Comparison of ENCODE assay signal across 10 cellular contexts in the genomic region with DNA sequence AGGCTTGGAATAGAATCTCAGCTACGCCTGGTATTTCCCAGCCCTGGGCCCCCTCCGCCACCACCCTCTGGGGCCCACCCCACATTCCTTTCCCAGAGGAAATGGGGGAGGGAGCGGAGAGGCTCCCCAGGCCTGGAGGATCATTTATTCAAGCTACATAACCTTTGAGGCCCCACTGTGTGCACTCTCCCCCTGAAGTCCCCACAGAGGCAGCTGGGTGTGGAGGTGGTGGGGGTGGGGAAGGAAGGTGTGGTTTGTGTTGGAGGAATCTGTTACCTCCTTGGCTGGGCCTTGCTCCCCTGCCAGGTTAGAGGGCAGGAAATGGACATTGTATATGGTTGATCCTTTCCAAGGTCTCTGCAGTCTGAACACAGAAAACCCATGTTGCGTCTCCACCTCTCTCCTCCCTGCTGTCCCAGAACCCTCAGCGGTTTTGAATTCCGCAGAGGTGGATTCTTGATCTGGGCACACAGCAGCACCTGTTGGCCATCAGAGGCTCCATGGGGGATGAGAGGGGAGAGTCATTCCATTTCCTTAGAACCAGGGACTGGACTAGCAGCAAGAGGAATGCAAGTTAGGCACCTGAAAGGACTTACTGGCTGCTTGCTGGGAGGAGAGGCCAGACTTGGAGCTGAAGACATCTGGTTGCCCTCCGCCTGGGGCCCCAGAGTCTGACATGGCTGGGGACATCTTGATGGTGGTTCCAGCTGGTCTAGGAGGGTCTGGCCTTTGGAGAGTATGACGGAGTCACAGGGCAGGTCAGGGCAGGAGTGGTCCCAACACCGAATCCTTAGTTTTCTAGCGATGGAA. TPM values are rescaled to one million over a fixed set of nuclear protein-coding genes. Genes with fewer than 3 reads are reported as not detected.
DNase-seq lines count a peak whose midpoint lies in the region; ATAC-seq and TF ChIP-seq lines count a peak whose summit lies in the region.
"Had no signal": no experiment of that assay in that cellular context is flagged by ENCODE, and none has a peak within 500 bp of the region (broad histone marks: within the 10 kb centered on the region; RNA-seq: fewer than 3 reads in every experiment).

No MANE protein-coding gene starts in this region.

- no peak for ATAC-seq in activated CD8-positive, alpha-beta memory T cell treated with anti-CD3 and anti-CD28 coated beads, Interleukin-2, amount 10 ng/mL, durations not matched to agents 7 days and 5 days
- ATAC-seq in GM19452 (IDR thresholded peaks at IDR 0.05; ENCODE audit: unreplicated experiment), result no peak

- TF ChIP-seq POLR2A in tibial nerve (IDR thresholded peaks at IDR 0.05), result no peak

- H3K9me3 ChIP-seq in HUES6 (ENCODE audit: control insufficient read depth, insufficient read depth, low read depth, low read length) (no peaks in the 10 kb centered on the region), tibial nerve (no peaks in the 10 kb centered on the region)

- H3K4me1 ChIP-seq in HUES6 (ENCODE audit: control insufficient read depth, insufficient read depth, low read length) (peaks cover 68% of the 10 kb centered on the region), tibial nerve (peaks cover 0 to 87% (median 64%) of the 10 kb centered on the region in 4 donors)

- TF ChIP-seq EP300 in tibial nerve (IDR thresholded peaks at IDR 0.05), result no peak

- 34 to 50% methylated on average over 8 to 10 of the region's 10 CpGs for WGBS in tibial nerve, 2 donors

- H3K9ac ChIP-seq in HUES6 (ENCODE audit: low read length), result peak overlapping the region; percentile 90

- H3K27ac ChIP-seq in HUES6 (ENCODE audit: low read depth, low read length) (peak overlapping the region; percentile 86), tibial nerve (peak overlapping the region; percentile 61 to 93 (median 76))

- no peak overlapping the region for H3K27ac Mint-ChIP-seq in activated CD8-positive, alpha-beta memory T cell treated with anti-CD3 and anti-CD28 coated beads, Interleukin-2, amount 10 ng/mL, durations not matched to agents 7 days and 5 days
- H3K27ac Mint-ChIP-seq: activated naive CD4-positive, alpha-beta T cell treated with anti-CD3 and anti-CD28 coated beads for 36 hours had no signal

- CTCF ChIA-PET in activated CD8-positive, alpha-beta memory T cell treated with anti-CD3 and anti-CD28 coated beads, Interleukin-2, amount 10 ng/mL, durations not matched to agents 7 days and 5 days (lab: Charles Lee), result interaction anchor here (0.7 to 1.4 kb wide), 3 partner anchors 10 to 215 kb away, joined by 3 read pairs; no protein-coding TSS in a partner anchor

- DNase-seq in choroid plexus epithelial cell (ENCODE audit: low read depth), result peak; percentile 82
- DNase-seq in kidney epithelial cell (ENCODE audit: low read depth), result no peak
- DNase-seq in tibial nerve (ENCODE audit: low spot score in 2 of 2), result no peak
- DNase-seq in activated CD8-positive, alpha-beta memory T cell treated with anti-CD3 and anti-CD28 coated beads, Interleukin-2, amount 10 ng/mL, durations not matched to agents 7 days and 5 days, result no peak
- DNase-seq in globus pallidus (ENCODE audit: low spot score), result no peak
- no peak for DNase-seq in GOT3 (lab: John Stamatoyannopoulos, UW)
- DNase-seq: activated naive CD4-positive, alpha-beta T cell treated with anti-CD3 and anti-CD28 coated beads for 36 hours; NCI-H748 treated with DMSO at 0.1 percent for 48 hours had no signal

- H3K4me3 ChIP-seq in HUES6 (ENCODE audit: low read depth, low read length) (peak overlapping the region; percentile 59), choroid plexus epithelial cell (ENCODE audit: low read depth, low read length) (peak overlapping the region; percentile 35), kidney epithelial cell (ENCODE audit: low read depth, low read length) (peak overlapping the region; percentile 18), tibial nerve (peak overlapping the region in 1 of 4 donors; percentile 26)

- H3K36me3 ChIP-seq in HUES6 (ENCODE audit: control insufficient read depth, insufficient read depth, low read length), result no peaks in the 10 kb centered on the region
- no peaks in the 10 kb centered on the region for H3K36me3 ChIP-seq in kidney epithelial cell (ENCODE audit: control insufficient read depth, insufficient read depth, low read length)
- no peaks in the 10 kb centered on the region for H3K36me3 ChIP-seq in tibial nerve

- TF ChIP-seq CTCF in choroid plexus epithelial cell (conservative IDR thresholded peaks at IDR 0.05; ENCODE audit: low read depth, low read length) (no peak), kidney epithelial cell (IDR thresholded peaks at IDR 0.05; ENCODE audit: insufficient read depth, low read length, poor library complexity, severe bottlenecking) (no peak), tibial nerve (IDR thresholded peaks at IDR 0.05) (no peak)

- peaks cover 3% of the 10 kb centered on the region for H3K4me1 Mint-ChIP-seq in activated CD8-positive, alpha-beta memory T cell treated with anti-CD3 and anti-CD28 coated beads, Interleukin-2, amount 10 ng/mL, durations not matched to agents 7 days and 5 days

- no peaks in the 10 kb centered on the region for H3K36me3 Mint-ChIP-seq in activated CD8-positive, alpha-beta memory T cell treated with anti-CD3 and anti-CD28 coated beads, Interleukin-2, amount 10 ng/mL, durations not matched to agents 7 days and 5 days

- H3K27me3 Mint-ChIP-seq in activated CD8-positive, alpha-beta memory T cell treated with anti-CD3 and anti-CD28 coated beads, Interleukin-2, amount 10 ng/mL, durations not matched to agents 7 days and 5 days, result peaks cover 40% of the 10 kb centered on the region

- no peak overlapping the region for H3K4me3 Mint-ChIP-seq in activated CD8-positive, alpha-beta memory T cell treated with anti-CD3 and anti-CD28 coated beads, Interleukin-2, amount 10 ng/mL, durations not matched to agents 7 days and 5 days
- H3K4me3 Mint-ChIP-seq: activated naive CD4-positive, alpha-beta T cell treated with anti-CD3 and anti-CD28 coated beads for 36 hours had no signal

- no peaks in the 10 kb centered on the region for H3K27me3 ChIP-seq in HUES6 (ENCODE audit: control insufficient read depth, insufficient read depth, low read length)
- no peaks in the 10 kb centered on the region for H3K27me3 ChIP-seq in kidney epithelial cell (ENCODE audit: control insufficient read depth, insufficient read depth, low read length)
- H3K27me3 ChIP-seq in tibial nerve, result no peaks in the 10 kb centered on the region

- no peaks in the 10 kb centered on the region for H3K9me3 Mint-ChIP-seq in activated CD8-positive, alpha-beta memory T cell treated with anti-CD3 and anti-CD28 coated beads, Interleukin-2, amount 10 ng/mL, durations not matched to agents 7 days and 5 days (ENCODE audit: low read depth)
- H3K9me3 Mint-ChIP-seq: activated naive CD4-positive, alpha-beta T cell treated with anti-CD3 and anti-CD28 coated beads for 36 hours had no signal

RNA-seq across cellular contexts. Expression of a gene that starts 23.0 kb away (rescaled TPM):
- total RNA-seq in kidney epithelial cell (52.8 and 65.6 TPM in 2 replicates), tibial nerve (10 to 100 TPM; 41.0 to 80.7 (median 65.7) TPM)
- under 1 TPM in 1 of 2 experiments, not detected in 1; 0.40 TPM for total RNA-seq in activated CD8-positive, alpha-beta memory T cell treated with anti-CD3 and anti-CD28 coated beads, Interleukin-2, amount 10 ng/mL, durations not matched to agents 7 days and 5 days

Comparison
In these comparisons a context has a peak if more than half of its experiments do, and no peak if none do; other contexts are left out.
1. RNA of a gene that starts 23.0 kb away (total RNA-seq): 41.0 to 80.7 TPM in tibial nerve and 52.8 to 65.6 TPM in kidney epithelial cell; 0.40 TPM in activated CD8-positive, alpha-beta memory T cell treated with anti-CD3 and anti-CD28 coated beads, Interleukin-2, amount 10 ng/mL, durations not matched to agents 7 days and 5 days; every median in the first group is over 10 times any median in the second.